ENCODE assay signal across 8 cellular contexts in the genomic region with DNA sequence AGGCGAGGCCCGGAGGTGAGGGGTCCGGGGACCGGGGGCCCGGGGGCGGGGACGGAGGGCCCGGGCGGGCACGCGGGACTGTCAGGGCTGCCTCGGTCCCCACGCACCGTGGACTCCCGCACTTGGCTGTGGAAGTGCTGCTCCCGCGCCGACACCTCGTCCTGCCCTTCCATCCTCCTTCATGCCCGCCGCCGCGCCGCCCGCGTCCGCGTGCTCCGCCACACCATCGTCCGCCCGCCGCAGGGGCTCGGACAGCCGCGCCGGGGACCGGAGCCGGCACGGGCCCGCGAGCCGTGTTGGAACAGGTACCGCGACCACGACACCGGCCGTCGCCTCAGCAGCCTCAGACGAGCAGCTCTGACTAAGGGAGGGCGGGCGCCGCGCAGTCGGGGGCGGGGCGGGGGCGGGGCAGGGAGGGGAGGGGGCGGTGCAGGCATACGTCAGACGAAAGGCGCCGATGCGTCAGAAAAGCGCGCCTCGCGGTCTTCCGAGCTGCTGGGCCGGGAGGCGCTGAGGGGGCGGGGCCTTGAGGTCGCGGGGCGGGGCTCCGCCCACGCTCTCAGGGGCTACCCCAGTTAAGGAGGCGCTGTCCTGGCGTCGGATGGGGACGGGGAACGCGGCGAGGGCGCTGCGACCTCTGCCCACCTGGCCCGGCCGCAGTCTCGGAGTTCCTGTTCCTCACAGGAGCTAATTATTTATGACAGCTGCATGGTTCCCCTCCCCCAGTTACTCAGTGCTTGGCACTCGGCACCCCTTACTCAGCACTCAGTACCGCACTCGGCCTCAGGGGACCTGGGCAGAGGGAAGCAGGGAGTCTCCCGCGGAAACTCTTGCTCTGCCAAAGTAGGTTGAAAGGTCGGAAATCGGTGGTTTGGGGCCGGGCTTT. TPM values are rescaled to one million over a fixed set of nuclear protein-coding genes. Genes with fewer than 3 reads are reported as not detected.
DNase-seq lines count a peak whose midpoint lies in the region; ATAC-seq and TF ChIP-seq lines count a peak whose summit lies in the region.

TSS of gene LMBR1 (minus strand) at position 363 of the 886 bp plus-strand sequence. CDS start at position 173, 190 bp downstream.

- H3K27ac ChIP-seq in adipose tissue (ENCODE audit: low read depth, low read length) (peak within 1 kb of the TSS; percentile 52), heart left ventricle (peak within 1 kb of the TSS; percentile 83 to 96 (median 94)), upper lobe of left lung (peak within 1 kb of the TSS; percentile 93 to 97 (median 94))

- H3K4me3 ChIP-seq in GM12875 (ENCODE audit: low read depth, low read length) (peak within 1 kb of the TSS; percentile 72), heart left ventricle (peak within 1 kb of the TSS; percentile 60 to 99 (median 86)), upper lobe of left lung (peak within 1 kb of the TSS; percentile 68 to 91 (median 90))

- no peaks in the 10 kb centered on the region for H3K36me3 ChIP-seq in heart left ventricle
- no peaks in the 10 kb centered on the region for H3K36me3 ChIP-seq in upper lobe of left lung

- TF ChIP-seq CTCF in GM12875 (IDR thresholded peaks at IDR 0.05; ENCODE audit: borderline replicate concordance, insufficient read depth, low read depth, low read length) (peak; percentile 66), heart left ventricle (IDR thresholded peaks at IDR 0.05) (peak; percentile 19 to 74 (median 52)), upper lobe of left lung (IDR thresholded peaks at IDR 0.05) (peak; percentile 49 to 97 (median 92))

- intact Hi-C loops in heart left ventricle (cut with DNase I) (loop anchor here in 3 of 10 donors (5.0 to 10.0 kb wide), 4 partner anchors 51 to 362 kb away; partner anchors contain the start of gene NOM1 (in 1 of the 3)), posterior cingulate gyrus (cut with DNase I) (loop anchor here (5.0 kb wide), 1 partner anchor 54 kb away; the partner anchor contains the start of gene NOM1)

- TF ChIP-seq EP300 in upper lobe of left lung (IDR thresholded peaks at IDR 0.05): no peak

- H3K9me3 ChIP-seq in heart left ventricle (no peaks in the 10 kb centered on the region), upper lobe of left lung (no peaks in the 10 kb centered on the region)

- WGBS in adipose tissue, 3 donors: 0% methylated on average over 43 to 88 of the region's 97 CpGs
- 0 to 1% (median 0%) methylated on average over 22 to 97 of the region's 97 CpGs for WGBS in heart left ventricle, 4 donors
- WGBS in upper lobe of left lung, 2 donors: 0 to 2% methylated on average over 8 to 19 of the region's 97 CpGs

- DNase-seq in NCI-H1436 (lab: John Stamatoyannopoulos, UW) (peak; percentile 91), T follicular helper cell (ENCODE audit: low read depth) (peak; percentile 91), heart left ventricle (peak; percentile 94 to 97 (median 95)), posterior cingulate gyrus (peak; percentile 84 to 98 (median 90)), upper lobe of left lung (peak; percentile 96 to 100)

- H3K4me1 ChIP-seq in heart left ventricle (peaks cover 0 to 39% (median 27%) of the 10 kb centered on the region in 12 donors), upper lobe of left lung (peaks cover 14 to 36% (median 30%) of the 10 kb centered on the region in 4 donors)

- peak; percentile 87 for ATAC-seq in HG02798 (IDR thresholded peaks at IDR 0.05; ENCODE audit: poor library complexity, unreplicated experiment)
- ATAC-seq in heart left ventricle: peak; percentile 96 to 97 (median 96)
- ATAC-seq in upper lobe of left lung (ENCODE audit: low FRiP score in 2 of 2): peak; percentile 98

- H3K27me3 ChIP-seq in heart left ventricle (no peaks in the 10 kb centered on the region), upper lobe of left lung (no peaks in the 10 kb centered on the region)

- TF ChIP-seq POLR2A in heart left ventricle (IDR thresholded peaks at IDR 0.05) (peak in 1 of 2 donors; percentile 68), upper lobe of left lung (IDR thresholded peaks at IDR 0.05) (peak in 3 of 4 donors; percentile 62 to 93 (median 82))

RNA-seq across cellular contexts. Expression of gene LMBR1, which starts in this region (rescaled TPM):
- 10 to 100 TPM in 2 of 3 donors, 1 to 10 TPM in 1; 8.5 to 13.2 (median 10.8) TPM for polyA plus RNA-seq in adipose tissue
- 10 to 100 TPM; 25.6 to 51.9 (median 38.7) TPM for total RNA-seq in heart left ventricle
- polyA plus RNA-seq in heart left ventricle: 10 to 100 TPM in 1 of 2 donors, 1 to 10 TPM in 1; 5.8 to 25.6 TPM
- 100 to 1,000 TPM in 2 of 6 donors, 10 to 100 TPM in 4; 58.6 to 159 (median 81.0) TPM for total RNA-seq in upper lobe of left lung

Comparison
In these comparisons a context has a peak if more than half of its experiments do, and no peak if none do; other contexts are left out.
1. Peak in every context shown above with its lines: DNase-seq, ATAC-seq, H3K4me3 ChIP-seq and H3K27ac ChIP-seq.